Comparison of ENCODE assay signal across 1 cellular context in genomic region chr1:164805399-164805798, GRCh38.
TF ChIP-seq lines count a peak whose summit lies in the region.

No MANE protein-coding gene starts in this region.

TF ChIP-seq in WTC11, 78 proteins besides CTCF, POLR2A, EP300 and RAD21 (continued from another document):
- TF ChIP-seq ZNF532 (CRISPR knock-in tag; IDR thresholded peaks at IDR 0.05; ENCODE audit: borderline replicate concordance) (no peak), TCF7 (CRISPR knock-in tag; IDR thresholded peaks at IDR 0.05; ENCODE audit: low read depth) (no peak), SMAD4 (CRISPR knock-in tag; IDR thresholded peaks at IDR 0.05) (no peak)
TF ChIP-seq in WTC11: peak in this region for 0.
